Comparison of ENCODE assay signal across 8 cellular contexts in genomic region chr17:20698463-20699206, GRCh38.
A peak's percentile ranks its signal among the peaks of the same experiment; 100 is the strongest.
DNase-seq lines count a peak whose midpoint lies in the region; ATAC-seq and FAIRE-seq lines count a peak whose summit lies in the region.
"Not testable (repeated sequence)": the region's sequence is repeated elsewhere in the genome, so short reads cannot be mapped to it uniquely, and the experiment has no call there.

No MANE protein-coding gene starts in this region.

- peak overlapping the region; percentile 8 to 21 for H3K4me3 ChIP-seq in duodenal mucosa (ENCODE audit: low read depth in 1 of 2, low read length in 2 of 2)
- H3K4me3 ChIP-seq in small intestine (ENCODE audit: low read depth in 1 of 2, low read length in 2 of 2) = not testable (repeated sequence)

- H3K4me1 ChIP-seq in duodenal mucosa (ENCODE audit: control insufficient read depth in 1 of 2, insufficient read depth in 2 of 2, low read length in 2 of 2); small intestine (ENCODE audit: control insufficient read depth in 2 of 2, insufficient read depth in 1 of 2, low read depth in 1 of 2, low read length in 1 of 2): not testable (repeated sequence)

- peak; percentile 8 for DNase-seq in GDM1 (lab: John Stamatoyannopoulos, UW)
- peak; percentile 5 for DNase-seq in NCI-H2196 treated with DMSO at 0.1 percent for 48 hours (lab: John Stamatoyannopoulos, UW; ENCODE audit: unreplicated experiment)
- DNase-seq in small intestine = peak; percentile 58

- not testable (repeated sequence) for H3K27ac ChIP-seq in duodenal mucosa (ENCODE audit: low read depth, low read length); small intestine (ENCODE audit: low read depth in 1 of 2, low read length in 1 of 2)

- not testable (repeated sequence) for H3K9me3 ChIP-seq in duodenal mucosa (ENCODE audit: control insufficient read depth in 1 of 2, low read length in 2 of 2); small intestine (ENCODE audit: control insufficient read depth, low read depth)

- not testable (repeated sequence) for H3K27me3 ChIP-seq in duodenal mucosa (ENCODE audit: control insufficient read depth in 1 of 2, insufficient read depth in 2 of 2, low read length in 2 of 2); small intestine (ENCODE audit: control insufficient read depth in 2 of 2, insufficient read depth in 2 of 2, low read length in 2 of 2)

- H3K36me3 ChIP-seq in duodenal mucosa (ENCODE audit: control insufficient read depth in 1 of 2, insufficient read depth in 2 of 2, low read length in 2 of 2); small intestine (ENCODE audit: control insufficient read depth in 2 of 2, insufficient read depth in 2 of 2, low read length in 2 of 2): not testable (repeated sequence)

- not testable (repeated sequence) for H3K9ac ChIP-seq in duodenal mucosa (ENCODE audit: low read depth in 1 of 2, low read length in 2 of 2)

- WGBS in small intestine, 3 donors = 28 to 51% (median 44%) methylated on average over 4 to 7 of the region's 8 CpGs

- ATAC-seq in GM19351 (IDR thresholded peaks at IDR 0.05; ENCODE audit: unreplicated experiment) (peak; percentile 93), HG02623 (IDR thresholded peaks at IDR 0.05; ENCODE audit: unreplicated experiment) (peak; percentile 78), HG03354 (IDR thresholded peaks at IDR 0.05; ENCODE audit: poor library complexity, severe bottlenecking, unreplicated experiment) (peak; percentile 92)
- ATAC-seq in activated CD4-positive, CD25-positive, alpha-beta regulatory T cell treated with anti-CD3 and anti-CD28 coated beads, Interleukin-2, amount 50 U/mL, for 24 hours = peak; percentile 46 to 66

- FAIRE-seq in small intestine (lab: Jason Lieb, UNC) = not testable (repeated sequence)

Comparison
In these comparisons a context has a peak if more than half of its experiments do, and no peak if none do; other contexts are left out.
1. DNase-seq: peak in every context shown above with its lines; median percentile 58 in small intestine; 8 in GDM1; 5 in NCI-H2196 treated with DMSO at 0.1 percent for 48 hours.